In the genomic region with DNA sequence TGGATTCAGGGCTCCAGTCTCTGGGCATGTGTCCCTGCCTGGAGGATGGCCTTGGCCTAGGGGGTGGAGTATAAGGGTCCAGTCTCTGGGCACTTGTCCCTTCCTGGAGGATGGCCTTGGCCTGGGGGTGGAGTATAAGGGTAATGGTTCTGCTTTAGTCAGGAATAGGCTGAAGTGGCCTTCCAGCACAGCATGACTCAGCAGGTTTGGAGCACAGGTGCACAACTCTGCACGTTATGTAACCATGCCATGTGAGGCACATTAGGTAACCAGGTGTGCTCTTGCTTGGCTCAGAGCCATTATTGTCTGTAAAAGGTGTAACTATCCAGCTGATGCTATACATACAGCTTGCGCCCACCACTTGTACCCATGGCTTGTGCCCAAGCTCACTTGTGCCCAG, we compare ENCODE assay signal across 26 cellular contexts. TPM values are rescaled to one million over a fixed set of nuclear protein-coding genes. Genes with fewer than 3 reads are reported as not detected.
DNase-seq lines count a peak whose midpoint lies in the region; ATAC-seq, FAIRE-seq and TF ChIP-seq lines count a peak whose summit lies in the region.
"Had no signal": no experiment of that assay in that cellular context is flagged by ENCODE, and none has a peak within 500 bp of the region (broad histone marks: within the 10 kb centered on the region; RNA-seq: fewer than 3 reads in every experiment).

No MANE protein-coding gene starts in this region.

- POLR2A ChIA-PET in A549 (lab: Yijun Ruan, JAX) (no interaction called here), Caco-2 (lab: Charles Lee) (no interaction called here)

- no peak for TF ChIP-seq EP300 in A549 (IDR thresholded peaks at IDR 0.05)
- no peak for TF ChIP-seq EP300 in transverse colon (IDR thresholded peaks at IDR 0.05; ENCODE audit: low read depth)

- in situ Hi-C loops in transverse colon (cut with MboI; ENCODE audit: low pct_ligation_motif_present in 1 of 4, low pct_unique_long_range_greater_than_20kb in 1 of 4, low sequenced_read_pairs in 3 of 4) = no loop called here

- no peaks in the 10 kb centered on the region for H3K27me3 Mint-ChIP-seq in Caco-2 (ENCODE audit: insufficient read depth, unreplicated experiment)
- H3K27me3 Mint-ChIP-seq in effector memory CD8-positive, alpha-beta T cell = peaks cover 30 to 44% of the 10 kb centered on the region in 2 donors

- no peaks in the 10 kb centered on the region for H3K36me3 Mint-ChIP-seq in Caco-2 (ENCODE audit: insufficient read depth, unreplicated experiment)
- H3K36me3 Mint-ChIP-seq in effector memory CD8-positive, alpha-beta T cell (ENCODE audit: insufficient read depth) = no peaks in the 10 kb centered on the region

- no peak for TF ChIP-seq POLR2A in A549 (IDR thresholded peaks at IDR 0.05; ENCODE audit: low read length)
- TF ChIP-seq POLR2A in transverse colon (IDR thresholded peaks at IDR 0.05) = no peak

- BruUV-seq in Caco-2 (replicated peaks; lab: Mats Ljungman, UMichigan) = no TSS peak

- H3K4me1 Mint-ChIP-seq in Caco-2 (ENCODE audit: low read depth, unreplicated experiment) = no peaks in the 10 kb centered on the region
- no peaks in the 10 kb centered on the region for H3K4me1 Mint-ChIP-seq in effector memory CD8-positive, alpha-beta T cell (ENCODE audit: low read depth in 2 of 2)
- H3K4me1 Mint-ChIP-seq: H9; naive thymus-derived CD4-positive, alpha-beta T cell had no signal

- no peak overlapping the region for H3K4me2 ChIP-seq in A549

- no peak overlapping the region for H3K4me3 Mint-ChIP-seq in Caco-2 (ENCODE audit: unreplicated experiment)
- H3K4me3 Mint-ChIP-seq in effector memory CD8-positive, alpha-beta T cell = no peak overlapping the region
- H3K4me3 Mint-ChIP-seq: H9; naive thymus-derived CD4-positive, alpha-beta T cell had no signal

- peaks cover 55% of the 10 kb centered on the region for H3K9me3 Mint-ChIP-seq in Caco-2 (ENCODE audit: unreplicated experiment)
- H3K9me3 Mint-ChIP-seq in effector memory CD8-positive, alpha-beta T cell = no peaks in the 10 kb centered on the region

- TF ChIP-seq RAD21 in A549 (conservative IDR thresholded peaks at IDR 0.05 in 1 of 2, IDR thresholded peaks at IDR 0.05 in 1 of 2) = no peak

- CTCF ChIA-PET in A549 (lab: Yijun Ruan, JAX) = interaction anchor here (0.6 to 1.5 kb wide), 5 partner anchors 12 to 163 kb away, joined by 3 to 4 read pairs (median 3); no protein-coding TSS in a partner anchor
- CTCF ChIA-PET in Caco-2 (lab: Charles Lee) = interaction anchor here (1.3 kb wide), 1 partner anchor 90 kb away, joined by 3 read pairs; no protein-coding TSS in a partner anchor

- no peak overlapping the region for H3K4me3 ChIP-seq in A549
- no peak overlapping the region for H3K4me3 ChIP-seq in Caco-2 (ENCODE audit: low read depth, low read length)
- H3K4me3 ChIP-seq in transverse colon = no peak overlapping the region
- H3K4me3 ChIP-seq: dorsolateral prefrontal cortex, prostate gland, skin epidermis, suprapubic skin had no signal

- TF ChIP-seq CTCF in A549 (IDR thresholded peaks at IDR 0.05) (no peak), Caco-2 (IDR thresholded peaks at IDR 0.05; ENCODE audit: insufficient read depth in 1 of 2, low read depth in 1 of 2, low read length in 1 of 2, severe bottlenecking in 1 of 2, unreplicated experiment in 1 of 2) (no peak), foreskin keratinocyte (conservative IDR thresholded peaks at IDR 0.05) (no peak), transverse colon (IDR thresholded peaks at IDR 0.05) (no peak)

- DNase-seq in A549 (ENCODE audit: low read depth in 1 of 2, low spot score in 1 of 2) = peak in 1 of 2 experiments; percentile 32
- peak; percentile 56 to 63 for DNase-seq in Caco-2
- DNase-seq in NCI-H2029 treated with DMSO at 0.1 percent for 48 hours (lab: John Stamatoyannopoulos, UW) = peak; percentile 64
- DNase-seq in foreskin keratinocyte = peak; percentile 38 to 56
- DNase-seq in cerebellar cortex (ENCODE audit: low spot score) = no peak
- no peak for DNase-seq in effector memory CD8-positive, alpha-beta T cell
- DNase-seq in transverse colon = no peak
- DNase-seq: activated CD4-positive, alpha-beta T cell treated with anti-CD3 and anti-CD28 coated beads, Interleukin-2, amount 50 U/mL, for 1 hour; activated T-cell treated with anti-CD3 and anti-CD28 coated beads, Interleukin-2, amount 50 U/mL, for 1 hour; BE2C; brain microvascular endothelial cell; DMS79 treated with DMSO at 0.1 percent for 48 hours; dorsolateral prefrontal cortex; H9; head of caudate nucleus; NCI-H1694; NCI-H774; stimulated activated CD4-positive, alpha-beta T cell treated with anti-CD3 and anti-CD28 coated beads, Interleukin-4, amount 100 ng/mL, for 24 hours had no signal

- H3K9me3 ChIP-seq in A549 (peaks cover 13% of the 10 kb centered on the region; the same call in 2 of the 3 replicates), Caco-2 (peaks cover 41% of the 10 kb centered on the region), transverse colon (no peaks in the 10 kb centered on the region)
- H3K9me3 ChIP-seq: BE2C, prostate gland had no signal

- no peak for FAIRE-seq in A549 (lab: Jason Lieb, UNC)
- FAIRE-seq: GM18507, TTC549 had no signal

- H3K27me3 ChIP-seq in Caco-2 (replicated peaks; ENCODE audit: control insufficient read depth, insufficient read depth, low read length) = no peaks in the 10 kb centered on the region
- peaks cover 95% of the 10 kb centered on the region for H3K27me3 ChIP-seq in foreskin keratinocyte
- no peaks in the 10 kb centered on the region for H3K27me3 ChIP-seq in transverse colon
- H3K27me3 ChIP-seq: BE2C, brain microvascular endothelial cell, dorsolateral prefrontal cortex, suprapubic skin had no signal

- no peaks in the 10 kb centered on the region for H3K4me1 ChIP-seq in A549
- no peaks in the 10 kb centered on the region for H3K4me1 ChIP-seq in Caco-2
- H3K4me1 ChIP-seq in foreskin keratinocyte = no peaks in the 10 kb centered on the region
- H3K4me1 ChIP-seq in transverse colon = peaks cover 0 to 12% (median 5%) of the 10 kb centered on the region in 4 donors
- H3K4me1 ChIP-seq: prostate gland, suprapubic skin had no signal

- H3K27ac Mint-ChIP-seq in Caco-2 (ENCODE audit: unreplicated experiment) = no peak overlapping the region
- H3K27ac Mint-ChIP-seq in effector memory CD8-positive, alpha-beta T cell = no peak overlapping the region
- H3K27ac Mint-ChIP-seq: H9; naive thymus-derived CD4-positive, alpha-beta T cell had no signal

- ATAC-seq in A549 (no peak), foreskin keratinocyte (peak; percentile 24)
- ATAC-seq in effector memory CD8-positive, alpha-beta T cell (replicated peaks) = no peak
- ATAC-seq: activated naive CD4-positive, alpha-beta T cell treated with anti-CD3 and anti-CD28 coated beads, Interleukin-2, amount 50 U/mL, for 72 hours; naive thymus-derived CD4-positive, alpha-beta T cell had no signal

- intact Hi-C loops in Caco-2 (cut with micrococcal nuclease; ENCODE audit: unreplicated experiment) = no loop called here
- intact Hi-C loops in transverse colon (cut with DNase I; ENCODE audit: low total_unique reads) = no loop called here

- H3K27ac ChIP-seq in A549 (no peak overlapping the region), foreskin keratinocyte (no peak overlapping the region), transverse colon (no peak overlapping the region)
- H3K27ac ChIP-seq: brain microvascular endothelial cell, dorsolateral prefrontal cortex, prostate gland, RWPE1, skin epidermis, suprapubic skin had no signal

- WGBS in A549 (ENCODE audit: missing lambda C conversion rate) = 94% methylated on average over 2 of the region's 2 CpGs
- 91 to 100% methylated on average over 1 to 2 of the region's 2 CpGs for WGBS in transverse colon (ENCODE audit: low coverage in 1 of 2), 2 donors

- H3K36me3 ChIP-seq in Caco-2 (ENCODE audit: control insufficient read depth, insufficient read depth, low read length) = peaks cover 2% of the 10 kb centered on the region; the same call in 1 of the 2 replicates
- no peaks in the 10 kb centered on the region for H3K36me3 ChIP-seq in transverse colon
- H3K36me3 ChIP-seq: BE2C, brain microvascular endothelial cell, prostate gland, suprapubic skin had no signal

TF ChIP-seq in A549, 52 proteins besides CTCF, POLR2A, EP300 and RAD21:
- TF ChIP-seq, protein P1, sequence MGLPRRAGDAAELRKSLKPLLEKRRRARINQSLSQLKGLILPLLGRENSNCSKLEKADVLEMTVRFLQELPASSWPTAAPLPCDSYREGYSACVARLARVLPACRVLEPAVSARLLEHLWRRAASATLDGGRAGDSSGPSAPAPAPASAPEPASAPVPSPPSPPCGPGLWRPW (IDR thresholded peaks at IDR 0.05) = no peak
- peak; percentile 80 for TF ChIP-seq NFE2L2 (conservative IDR thresholded peaks at IDR 0.05; ENCODE audit: low read length)
- peak; percentile 80 for TF ChIP-seq MAFK (IDR thresholded peaks at IDR 0.05; ENCODE audit: partially characterized antibody)
- no peak for TF ChIP-seq FOSL2 (IDR thresholded peaks at IDR 0.05)
- no peak for TF ChIP-seq FOSL2 (CRISPR knock-in tag; IDR thresholded peaks at IDR 0.05)

RNA-seq across cellular contexts. Expression of a gene that starts 48.4 kb away (rescaled TPM):
- polyA plus RNA-seq in A549 (2011; rRNA removed) (36.3 and 37.9 TPM in 2 replicates), A549 (2017; fragmentation: RNase III; extraction: RNeasy Plus Mini Kit Qiagen cat#74134 plus additional on column Dnase treatment) (20.7 to 22.1 TPM (median 21.7 TPM) in 3 replicates), foreskin keratinocyte (8.5 and 10.9 TPM in 2 replicates)
- polyA plus RNA-seq in A549 (2012; cell fraction: cytosol; rRNA removed) = 14.2 and 16.2 TPM in 2 replicates
- polyA plus RNA-seq in A549 (2012; cell fraction: nucleus; rRNA removed) = 9.2 and 9.8 TPM in 2 replicates
- 31.0 and 43.6 TPM in 2 replicates for polyA minus RNA-seq in A549 (2011; rRNA and poly(A)+ RNA removed)
- total RNA-seq in Caco-2 (2022) (45.8 and 49.7 TPM in 2 replicates), foreskin keratinocyte (21.2 and 22.7 TPM in 2 replicates), transverse colon (10 to 100 TPM in 3 of 4 donors, 1 to 10 TPM in 1; 7.4 to 29.4 (median 20.6) TPM)

RNA-seq across cellular contexts. Expression of a gene that starts 50.5 kb away (rescaled TPM):
- polyA plus RNA-seq in A549 (2011; rRNA removed) (9.8 and 12.9 TPM in 2 replicates), A549 (2017; fragmentation: RNase III; extraction: RNeasy Plus Mini Kit Qiagen cat#74134 plus additional on column Dnase treatment) (3.8 to 4.9 TPM (median 4.8 TPM) in 3 replicates), foreskin keratinocyte (1.6 and 1.7 TPM in 2 replicates)
- polyA plus RNA-seq in A549 (2012; cell fraction: cytosol; rRNA removed) = 5.8 and 8.5 TPM in 2 replicates
- polyA plus RNA-seq in A549 (2012; cell fraction: nucleus; rRNA removed) = 2.9 and 6.7 TPM in 2 replicates
- polyA minus RNA-seq in A549 (2011; rRNA and poly(A)+ RNA removed) = 7.9 and 10.2 TPM in 2 replicates
- total RNA-seq in Caco-2 (2022) (10.5 and 14.4 TPM in 2 replicates), foreskin keratinocyte (1.7 and 1.9 TPM in 2 replicates), transverse colon (10 to 100 TPM in 1 of 4 donors, 1 to 10 TPM in 3; 4.1 to 11.6 (median 5.8) TPM)

Comparison
In these comparisons a context has a peak if more than half of its experiments do, and no peak if none do; other contexts are left out.
1. DNase-seq: peak in Caco-2 (2 of 2), NCI-H2029 treated with DMSO at 0.1 percent for 48 hours (single experiment) and foreskin keratinocyte (2 of 2); none in cerebellar cortex (single experiment), effector memory CD8-positive, alpha-beta T cell (0 of 3) and transverse colon (single experiment).